25 cellular contexts compared by ENCODE assay signal in the genomic region with DNA sequence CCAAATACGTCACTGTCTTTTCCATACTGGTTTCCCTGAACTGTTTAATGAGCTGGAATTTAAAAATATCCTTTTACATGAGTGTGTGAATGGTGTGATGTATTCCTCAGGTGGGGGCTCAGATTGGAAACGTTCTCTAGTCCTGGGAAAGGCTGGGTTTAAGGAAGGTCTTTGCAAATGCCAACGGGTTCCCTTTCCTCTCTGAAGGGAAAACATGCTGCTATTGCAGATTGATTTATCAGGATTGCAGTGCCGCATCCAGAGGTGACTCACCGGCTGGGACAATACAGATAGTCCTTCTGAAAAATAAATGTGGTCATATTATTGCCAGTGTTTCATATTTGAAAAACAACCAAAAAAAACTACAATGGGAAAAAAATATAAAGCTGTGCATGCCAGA.
A peak's percentile ranks its signal among the peaks of the same experiment; 100 is the strongest.
DNase-seq lines count a peak whose midpoint lies in the region; ATAC-seq and TF ChIP-seq lines count a peak whose summit lies in the region.
"Had no signal": no experiment of that assay in that cellular context is flagged by ENCODE, and none has a peak within 500 bp of the region (broad histone marks: within the 10 kb centered on the region; RNA-seq: fewer than 3 reads in every experiment).

No MANE protein-coding gene starts in this region.

- ATAC-seq in PC-3: no peak
- no peak for ATAC-seq in Right ventricle myocardium inferior
- no peak for ATAC-seq in HG02973 (IDR thresholded peaks at IDR 0.05; ENCODE audit: unreplicated experiment)
- no peak for ATAC-seq in GM19452 (IDR thresholded peaks at IDR 0.05; ENCODE audit: unreplicated experiment)
- ATAC-seq: CD8-positive, alpha-beta T cell; GM12878; GM23338; HepG2 had no signal

- no peaks in the 10 kb centered on the region for H3K79me2 ChIP-seq in PC-3 (ENCODE audit: low read length)

- POLR2A ChIA-PET in PC-3 (lab: Charles Lee; ENCODE audit: unreplicated experiment): no interaction called here

- H3K4me1 ChIP-seq in PC-3 (ENCODE audit: insufficient read depth, low read length): no peaks in the 10 kb centered on the region
- H3K4me1 ChIP-seq: BLaER1 treated with 17β-estradiol and CSF1 and Interleukin-3, amounts not matched to agents 10 nM and 100 nM; HAP-1 had no signal

- no peak overlapping the region for H3K4me2 ChIP-seq in PC-3 (ENCODE audit: low read length)
- H3K4me2 ChIP-seq: BLaER1 treated with 17β-estradiol and CSF1 and Interleukin-3, amounts not matched to agents 10 nM and 100 nM; GM23338 had no signal

- H3K9me2 ChIP-seq in PC-3 (replicated peaks; ENCODE audit: low read length): no peaks in the 10 kb centered on the region

- peak; percentile 11 for DNase-seq in AG10803 (ENCODE audit: low read depth)
- peak; percentile 5 for DNase-seq in PC-3
- peak; percentile 12 for DNase-seq in choroid plexus epithelial cell (ENCODE audit: low read depth)
- peak; percentile 76 to 100 for DNase-seq in lung microvascular endothelial cell (ENCODE audit: low read depth in 2 of 2)
- no peak for DNase-seq in stimulated activated CD4-positive, alpha-beta T cell treated with anti-CD3 and anti-CD28 coated beads, Interleukin-4, amount 100 ng/mL, for 24 hours
- no peak for DNase-seq in Right ventricle myocardium inferior (ENCODE audit: missing footprints)
- DNase-seq: ACHN; CD8-positive, alpha-beta T cell; DND-41; KBM-7; NCI-H1092 treated with DMSO at 0.1 percent for 48 hours; NCI-H1436 treated with DMSO at 0.1 percent for 48 hours; NCI-H2029 treated with DMSO at 0.1 percent for 48 hours; NCI-H2171; NCI-H345; NCI-H524 treated with DMSO at 0.1 percent for 48 hours; Right ventricle myocardium superior had no signal

- H3K4me3 ChIP-seq in AG10803 (ENCODE audit: low read length) (no peak overlapping the region), PC-3 (ENCODE audit: low read length) (no peak overlapping the region), choroid plexus epithelial cell (ENCODE audit: low read depth, low read length) (no peak overlapping the region)
- H3K4me3 ChIP-seq: BLaER1 treated with 17β-estradiol and CSF1 and Interleukin-3, amounts not matched to agents 10 nM and 100 nM; GM12878; GM23338; HAP-1 had no signal

- CTCF ChIA-PET in PC-3 (lab: Charles Lee): no interaction called here

- no peak overlapping the region for H3K9ac ChIP-seq in PC-3 (ENCODE audit: low read length)
- H3K9ac ChIP-seq: BLaER1 treated with 17β-estradiol and CSF1 and Interleukin-3, amounts not matched to agents 10 nM and 100 nM had no signal

- 0 out of 2 replicates have a peak, but pooled peaks cover 6% of the 10 kb centered on the region for H3K9me3 ChIP-seq in PC-3 (ENCODE audit: low read length)
- H3K9me3 ChIP-seq: BLaER1 treated with 17β-estradiol and CSF1 and Interleukin-3, amounts not matched to agents 10 nM and 100 nM; HAP-1 had no signal

- no peaks in the 10 kb centered on the region for H3K36me3 ChIP-seq in PC-3 (ENCODE audit: low read depth, low read length)
- H3K36me3 ChIP-seq: BLaER1 treated with 17β-estradiol and CSF1 and Interleukin-3, amounts not matched to agents 10 nM and 100 nM; HAP-1 had no signal

- H3K27me3 ChIP-seq in PC-3 (ENCODE audit: low read length): no peaks in the 10 kb centered on the region
- H3K27me3 ChIP-seq: BLaER1 treated with 17β-estradiol and CSF1 and Interleukin-3, amounts not matched to agents 10 nM and 100 nM had no signal

- no peak overlapping the region for H3K27ac ChIP-seq in PC-3 (ENCODE audit: low read length)
- H3K27ac ChIP-seq: 22Rv1; BLaER1 treated with 17β-estradiol and CSF1 and Interleukin-3, amounts not matched to agents 10 nM and 100 nM had no signal

- TF ChIP-seq CTCF in AG10803 (conservative IDR thresholded peaks at IDR 0.05; ENCODE audit: low read length) (no peak), PC-3 (conservative IDR thresholded peaks at IDR 0.05; ENCODE audit: low read depth, low read length) (no peak), choroid plexus epithelial cell (conservative IDR thresholded peaks at IDR 0.05; ENCODE audit: low read depth, low read length) (no peak)

- H2AFZ ChIP-seq in PC-3 (ENCODE audit: low read length): no peak overlapping the region
- H2AFZ ChIP-seq: GM23338 had no signal

- H4K20me1 ChIP-seq in PC-3 (ENCODE audit: low read length): no peaks in the 10 kb centered on the region
- H4K20me1 ChIP-seq: BLaER1 treated with 17β-estradiol and CSF1 and Interleukin-3, amounts not matched to agents 10 nM and 100 nM had no signal

- H3F3A ChIP-seq in PC-3 (ENCODE audit: low read length, unreplicated experiment): no peaks in the 10 kb centered on the region

- no TSS peak for BruUV-seq in PC-3 (replicated peaks; lab: Mats Ljungman, UMichigan)

- intact Hi-C loops in PC-3 (cut with micrococcal nuclease) (no loop called here), Right ventricle myocardium inferior (cut with DNase I) (no loop called here)

Comparison
In these comparisons a context has a peak if more than half of its experiments do, and no peak if none do; other contexts are left out.
1. DNase-seq: peak in AG10803 (single experiment), PC-3 (single experiment), choroid plexus epithelial cell (single experiment) and lung microvascular endothelial cell (2 of 2); none in stimulated activated CD4-positive, alpha-beta T cell treated with anti-CD3 and anti-CD28 coated beads, Interleukin-4, amount 100 ng/mL, for 24 hours (single experiment) and Right ventricle myocardium inferior (single experiment).